In the genomic region with DNA sequence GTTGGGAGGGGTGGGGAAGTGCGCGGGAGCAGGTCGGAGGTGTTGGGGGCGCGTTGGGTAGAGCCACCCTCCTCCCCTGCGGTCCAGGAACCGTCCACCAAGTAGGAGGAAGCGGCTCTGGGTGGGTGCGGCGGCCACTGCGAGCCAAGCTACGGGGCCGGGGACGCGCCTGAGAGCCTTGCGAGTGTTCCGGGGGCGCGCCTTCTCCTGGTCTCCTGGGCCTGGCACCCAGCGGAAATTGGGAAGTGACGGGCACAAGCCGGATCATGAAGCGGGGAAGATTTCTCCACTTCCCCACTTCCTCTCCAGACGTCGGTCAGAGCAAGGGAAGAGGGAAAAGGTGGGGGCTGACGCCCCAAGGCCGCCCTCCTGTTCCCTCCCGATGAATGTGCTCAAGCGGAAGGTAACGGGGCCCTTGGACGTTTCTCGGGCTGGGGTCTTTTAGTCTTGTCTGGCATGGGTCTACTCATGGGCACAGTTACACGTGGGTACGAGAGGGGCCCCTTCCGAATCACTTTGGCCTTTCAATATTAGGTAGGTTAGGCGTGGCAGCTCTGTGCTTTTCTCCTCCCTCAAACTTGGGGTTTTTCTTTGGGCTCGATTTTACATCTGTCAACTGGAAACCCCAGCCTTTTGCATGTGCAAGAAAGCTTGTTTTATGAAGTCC, we compare ENCODE assay signal across 1 cellular context.
TF ChIP-seq lines count a peak whose summit lies in the region.

No MANE protein-coding gene starts in this region.

TF ChIP-seq in HCT116, 20 proteins besides CTCF, POLR2A, EP300 and RAD21:
- no peak for TF ChIP-seq POLR2AphosphoS5 (IDR thresholded peaks at IDR 0.05; ENCODE audit: low read depth, low read length)
- 0 out of 2 replicates have a peak, but pooled peaks have one; percentile 12 for TF ChIP-seq EGR1 (IDR thresholded peaks at IDR 0.05; ENCODE audit: low read depth)
